20 cellular contexts compared by ENCODE assay signal in genomic region chr1:40794048-40794447, GRCh38. TPM values are rescaled to one million over a fixed set of nuclear protein-coding genes. Genes with fewer than 3 reads are reported as not detected.
"Had no signal": no experiment of that assay in that cellular context is flagged by ENCODE, and none has a peak within 500 bp of the region (broad histone marks: within the 10 kb centered on the region; RNA-seq: fewer than 3 reads in every experiment).

No MANE protein-coding gene starts in this region.

- H3K36me3 ChIP-seq: brain microvascular endothelial cell, prostate gland, right atrium auricular region, stomach had no signal

- H3K9me3 ChIP-seq: prostate gland, right atrium auricular region, stomach had no signal

- FAIRE-seq: colon had no signal

- H3K4me3 ChIP-seq: dorsolateral prefrontal cortex, lung, prostate gland, right atrium auricular region, skin epidermis, stomach had no signal

- H3K36me3 Mint-ChIP-seq: mesothelial cell of epicardium had no signal

- H3K9me3 Mint-ChIP-seq: mesothelial cell of epicardium had no signal

- H3K27ac ChIP-seq: brain microvascular endothelial cell, dorsolateral prefrontal cortex, epithelial cell of prostate, foreskin keratinocyte, prostate gland, right atrium auricular region, skin epidermis, stomach had no signal

- DNase-seq: activated gamma-delta T cell treated with Interleukin-2 at 50 U/mL for 16 hours; brain microvascular endothelial cell; central memory CD4-positive, alpha-beta T cell; dorsolateral prefrontal cortex; foreskin keratinocyte; glutamatergic neuron; hippocampal formation; islet precursor cell; stimulated activated CD4-positive, alpha-beta T cell treated with anti-CD3 and anti-CD28 coated beads, Interleukin-2, amount 100 ng/mL, for 48 hours; stomach; trophoblast cell had no signal

- H3K27me3 ChIP-seq: dorsolateral prefrontal cortex, right atrium auricular region, stomach had no signal

- H3K27ac Mint-ChIP-seq: mesothelial cell of epicardium had no signal

- H3K4me3 Mint-ChIP-seq: mesothelial cell of epicardium had no signal

- H3K4me1 ChIP-seq: foreskin keratinocyte, prostate gland had no signal

- ATAC-seq: foreskin keratinocyte, left lobe of liver had no signal

RNA-seq across cellular contexts. Expression of gene KCNQ4, which starts 10.5 kb away (rescaled TPM):
- total RNA-seq: foreskin keratinocyte had no signal
- polyA plus RNA-seq: neural cell had no signal
